In genomic region chr15:51830279-51830806, GRCh38 we compare ENCODE assay signal across 8 cellular contexts. TPM values are rescaled to one million over a fixed set of nuclear protein-coding genes. Genes with fewer than 3 reads are reported as not detected.
DNase-seq lines count a peak whose midpoint lies in the region; ATAC-seq and TF ChIP-seq lines count a peak whose summit lies in the region.

No MANE protein-coding gene starts in this region.

- ATAC-seq in HG03108 (IDR thresholded peaks at IDR 0.05; ENCODE audit: unreplicated experiment) (peak; percentile 24), heart left ventricle (peak in 2 of 4 donors; percentile 48 to 50)

- intact Hi-C loops in activated CD4-positive, alpha-beta memory T cell treated with anti-CD3 and anti-CD28 coated beads for 36 hours (cut with micrococcal nuclease), result loop anchor here (5.0 kb wide), 1 partner anchor 142 kb away; the partner anchor contains the start of gene LEO1
- intact Hi-C loops in heart left ventricle (cut with DNase I), result loop anchor here in 4 of 10 donors (5.0 to 10.0 kb wide), 2 partner anchors 47 to 54 kb away; no protein-coding TSS in a partner anchor

- H3K4me3 Mint-ChIP-seq in activated CD4-positive, alpha-beta memory T cell treated with anti-CD3 and anti-CD28 coated beads for 36 hours, result peak overlapping the region; percentile 90
- H3K4me3 Mint-ChIP-seq in progenitor cell of endocrine pancreas (ENCODE audit: low read depth), result peak overlapping the region; percentile 90

- TF ChIP-seq CTCF in heart left ventricle (IDR thresholded peaks at IDR 0.05) (no peak), progenitor cell of endocrine pancreas (IDR thresholded peaks at IDR 0.05; ENCODE audit: unreplicated experiment) (no peak)

- H3K4me1 ChIP-seq in ES-I3 (ENCODE audit: insufficient read depth, low read length) (peaks cover 8% of the 10 kb centered on the region; the same call in 1 of the 2 replicates), heart left ventricle (peaks cover 6 to 55% (median 29%) of the 10 kb centered on the region in 12 donors)

- peaks cover 5% of the 10 kb centered on the region for H3K36me3 Mint-ChIP-seq in activated CD4-positive, alpha-beta memory T cell treated with anti-CD3 and anti-CD28 coated beads for 36 hours
- no peaks in the 10 kb centered on the region for H3K36me3 Mint-ChIP-seq in progenitor cell of endocrine pancreas (ENCODE audit: insufficient read depth)

- peak overlapping the region; percentile 62 for H3K9ac ChIP-seq in ES-I3 (ENCODE audit: low read depth, low read length)

- no peaks in the 10 kb centered on the region for H3K36me3 ChIP-seq in ES-I3 (ENCODE audit: insufficient read depth, low read length)
- H3K36me3 ChIP-seq in heart left ventricle, result no peaks in the 10 kb centered on the region

- TF ChIP-seq POLR2A in heart left ventricle (IDR thresholded peaks at IDR 0.05), result no peak

- CTCF ChIA-PET in activated CD4-positive, alpha-beta memory T cell treated with anti-CD3 and anti-CD28 coated beads for 36 hours (lab: Charles Lee), result interaction anchor here (1.4 kb wide), 1 partner anchor 11 kb away, joined by 3 read pairs; no protein-coding TSS in a partner anchor

- peak overlapping the region; percentile 83 to 98 (median 93) for H3K27ac ChIP-seq in heart left ventricle

- WGBS in heart left ventricle, 4 donors, result 1 to 2% (median 2%) methylated on average over 8 of the region's 8 CpGs

- no peaks in the 10 kb centered on the region for H3K27me3 Mint-ChIP-seq in activated CD4-positive, alpha-beta memory T cell treated with anti-CD3 and anti-CD28 coated beads for 36 hours
- H3K27me3 Mint-ChIP-seq in progenitor cell of endocrine pancreas, result no peaks in the 10 kb centered on the region

- no peak for DNase-seq in activated CD4-positive, alpha-beta memory T cell treated with anti-CD3 and anti-CD28 coated beads for 36 hours
- DNase-seq in heart left ventricle, result peak in 3 of 5 donors; percentile 41 to 69 (median 47)
- DNase-seq in progenitor cell of endocrine pancreas (ENCODE audit: low spot score, unreplicated experiment), result no peak
- DNase-seq in stimulated activated CD4-positive, alpha-beta T cell treated with anti-CD3 and anti-CD28 coated beads, Interleukin-4, amount 100 ng/mL, for 1 hour, result no peak
- no peak for DNase-seq in GM19240 (ENCODE audit: insufficient read length, low spot score)
- no peak for DNase-seq in effector CD8-positive, alpha-beta T cell (lab: John Stamatoyannopoulos, UW)

- peaks cover 51% of the 10 kb centered on the region for H3K4me1 Mint-ChIP-seq in activated CD4-positive, alpha-beta memory T cell treated with anti-CD3 and anti-CD28 coated beads for 36 hours (ENCODE audit: low read depth)
- peaks cover 10% of the 10 kb centered on the region for H3K4me1 Mint-ChIP-seq in progenitor cell of endocrine pancreas (ENCODE audit: low read depth)

- H3K9me3 Mint-ChIP-seq in activated CD4-positive, alpha-beta memory T cell treated with anti-CD3 and anti-CD28 coated beads for 36 hours, result no peaks in the 10 kb centered on the region
- H3K9me3 Mint-ChIP-seq in progenitor cell of endocrine pancreas (ENCODE audit: low read depth), result no peaks in the 10 kb centered on the region

- H3K4me3 ChIP-seq in heart left ventricle, result peak overlapping the region; percentile 74 to 99 (median 90)

- POLR2A ChIA-PET in activated CD4-positive, alpha-beta memory T cell treated with anti-CD3 and anti-CD28 coated beads for 36 hours (lab: Charles Lee), result interaction anchor here (0.9 kb wide), 1 partner anchor 15 kb away, joined by 3 read pairs; no protein-coding TSS in a partner anchor

- H3K27me3 ChIP-seq in heart left ventricle, result no peaks in the 10 kb centered on the region

- H3K27ac Mint-ChIP-seq in activated CD4-positive, alpha-beta memory T cell treated with anti-CD3 and anti-CD28 coated beads for 36 hours, result peak overlapping the region; percentile 90
- peak overlapping the region; percentile 96 for H3K27ac Mint-ChIP-seq in progenitor cell of endocrine pancreas

- H3K9me3 ChIP-seq in ES-I3 (ENCODE audit: control insufficient read depth, insufficient read depth, low read length) (no peaks in the 10 kb centered on the region), heart left ventricle (no peaks in the 10 kb centered on the region)

RNA-seq across cellular contexts. Expression of gene TMOD3, which starts 0.9 kb away (rescaled TPM):
- total RNA-seq in activated CD4-positive, alpha-beta memory T cell treated with anti-CD3 and anti-CD28 coated beads for 36 hours, result 10 to 100 TPM; 56.9 to 61.6 TPM
- total RNA-seq in heart left ventricle (10 to 100 TPM; 12.1 to 34.8 (median 21.4) TPM), progenitor cell of endocrine pancreas (37.4 and 40.0 TPM in 2 replicates)
- polyA plus RNA-seq in heart left ventricle, result 10 to 100 TPM in 1 of 2 donors, 1 to 10 TPM in 1; 6.3 to 36.5 TPM

Comparison
In these comparisons a context has a peak if more than half of its experiments do, and no peak if none do; other contexts are left out.
1. DNase-seq: peak in heart left ventricle (3 of 5); none in activated CD4-positive, alpha-beta memory T cell treated with anti-CD3 and anti-CD28 coated beads for 36 hours (single experiment), progenitor cell of endocrine pancreas (single experiment), stimulated activated CD4-positive, alpha-beta T cell treated with anti-CD3 and anti-CD28 coated beads, Interleukin-4, amount 100 ng/mL, for 1 hour (single experiment), GM19240 (single experiment) and effector CD8-positive, alpha-beta T cell (single experiment).